In genomic region chr15:42094512-42094963, GRCh38 we compare ENCODE assay signal across 1 cellular context.
TF ChIP-seq lines count a peak whose summit lies in the region.

A gene with protein sequence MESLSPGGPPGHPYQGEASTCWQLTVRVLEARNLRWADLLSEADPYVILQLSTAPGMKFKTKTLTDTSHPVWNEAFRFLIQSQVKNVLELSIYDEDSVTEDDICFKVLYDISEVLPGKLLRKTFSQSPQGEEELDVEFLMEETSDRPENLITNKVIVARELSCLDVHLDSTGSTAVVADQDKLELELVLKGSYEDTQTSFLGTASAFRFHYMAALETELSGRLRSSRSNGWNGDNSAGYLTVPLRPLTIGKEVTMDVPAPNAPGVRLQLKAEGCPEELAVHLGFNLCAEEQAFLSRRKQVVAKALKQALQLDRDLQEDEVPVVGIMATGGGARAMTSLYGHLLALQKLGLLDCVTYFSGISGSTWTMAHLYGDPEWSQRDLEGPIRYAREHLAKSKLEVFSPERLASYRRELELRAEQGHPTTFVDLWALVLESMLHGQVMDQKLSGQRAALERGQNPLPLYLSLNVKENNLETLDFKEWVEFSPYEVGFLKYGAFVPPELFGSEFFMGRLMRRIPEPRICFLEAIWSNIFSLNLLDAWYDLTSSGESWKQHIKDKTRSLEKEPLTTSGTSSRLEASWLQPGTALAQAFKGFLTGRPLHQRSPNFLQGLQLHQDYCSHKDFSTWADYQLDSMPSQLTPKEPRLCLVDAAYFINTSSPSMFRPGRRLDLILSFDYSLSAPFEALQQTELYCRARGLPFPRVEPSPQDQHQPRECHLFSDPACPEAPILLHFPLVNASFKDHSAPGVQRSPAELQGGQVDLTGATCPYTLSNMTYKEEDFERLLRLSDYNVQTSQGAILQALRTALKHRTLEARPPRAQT (minus strand): TSS chr15:42094562. CDS start chr15:42094459, 103 bp downstream.

TF ChIP-seq in GM12878, 131 proteins besides CTCF, POLR2A, EP300 and RAD21:
- no peak for TF ChIP-seq NR2C1 (IDR thresholded peaks at IDR 0.05)
